ENCODE assay signal across 1 cellular context in the genomic region with DNA sequence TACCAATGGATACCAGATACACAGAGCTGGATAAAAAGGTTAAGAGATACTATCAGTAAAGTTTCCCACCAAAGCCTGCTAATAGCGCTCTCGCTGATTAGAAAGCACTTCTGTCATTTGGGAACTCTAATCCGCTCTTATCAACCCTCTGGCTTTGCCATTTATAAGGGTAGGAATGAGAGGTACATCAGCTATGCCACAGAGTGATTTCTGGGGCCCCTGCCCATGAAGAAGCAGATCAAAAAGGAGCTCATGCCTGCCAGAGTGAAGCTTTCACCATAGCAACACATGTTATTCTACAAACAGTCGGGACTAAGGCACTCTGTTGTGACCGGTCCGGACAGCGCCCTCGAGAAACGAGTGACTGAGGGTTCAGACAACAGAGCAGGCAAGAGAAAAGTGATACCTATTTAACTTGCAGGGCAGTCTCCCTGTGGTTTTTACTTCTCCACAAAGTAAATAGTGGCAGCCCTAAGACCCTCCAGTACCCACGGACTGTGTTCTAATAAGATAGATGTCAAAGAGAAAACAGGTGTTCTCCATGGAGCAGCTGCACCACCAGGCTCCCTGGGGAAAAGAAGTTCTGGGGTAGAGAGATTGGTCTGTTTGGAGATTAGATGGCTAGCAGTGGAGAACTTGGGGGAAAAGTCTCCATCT.
TF ChIP-seq lines count a peak whose summit lies in the region.

No MANE protein-coding gene starts in this region.

TF ChIP-seq in GM12878, 131 proteins besides CTCF, POLR2A, EP300 and RAD21:
- TF ChIP-seq, protein P1, sequence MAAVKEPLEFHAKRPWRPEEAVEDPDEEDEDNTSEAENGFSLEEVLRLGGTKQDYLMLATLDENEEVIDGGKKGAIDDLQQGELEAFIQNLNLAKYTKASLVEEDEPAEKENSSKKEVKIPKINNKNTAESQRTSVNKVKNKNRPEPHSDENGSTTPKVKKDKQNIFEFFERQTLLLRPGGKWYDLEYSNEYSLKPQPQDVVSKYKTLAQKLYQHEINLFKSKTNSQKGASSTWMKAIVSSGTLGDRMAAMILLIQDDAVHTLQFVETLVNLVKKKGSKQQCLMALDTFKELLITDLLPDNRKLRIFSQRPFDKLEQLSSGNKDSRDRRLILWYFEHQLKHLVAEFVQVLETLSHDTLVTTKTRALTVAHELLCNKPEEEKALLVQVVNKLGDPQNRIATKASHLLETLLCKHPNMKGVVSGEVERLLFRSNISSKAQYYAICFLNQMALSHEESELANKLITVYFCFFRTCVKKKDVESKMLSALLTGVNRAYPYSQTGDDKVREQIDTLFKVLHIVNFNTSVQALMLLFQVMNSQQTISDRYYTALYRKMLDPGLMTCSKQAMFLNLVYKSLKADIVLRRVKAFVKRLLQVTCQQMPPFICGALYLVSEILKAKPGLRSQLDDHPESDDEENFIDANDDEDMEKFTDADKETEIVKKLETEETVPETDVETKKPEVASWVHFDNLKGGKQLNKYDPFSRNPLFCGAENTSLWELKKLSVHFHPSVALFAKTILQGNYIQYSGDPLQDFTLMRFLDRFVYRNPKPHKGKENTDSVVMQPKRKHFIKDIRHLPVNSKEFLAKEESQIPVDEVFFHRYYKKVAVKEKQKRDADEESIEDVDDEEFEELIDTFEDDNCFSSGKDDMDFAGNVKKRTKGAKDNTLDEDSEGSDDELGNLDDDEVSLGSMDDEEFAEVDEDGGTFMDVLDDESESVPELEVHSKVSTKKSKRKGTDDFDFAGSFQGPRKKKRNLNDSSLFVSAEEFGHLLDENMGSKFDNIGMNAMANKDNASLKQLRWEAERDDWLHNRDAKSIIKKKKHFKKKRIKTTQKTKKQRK (IDR thresholded peaks at IDR 0.05; ENCODE audit: low read depth, low read length) = no peak
